Comparison of ENCODE assay signal across 11 cellular contexts in the genomic region with DNA sequence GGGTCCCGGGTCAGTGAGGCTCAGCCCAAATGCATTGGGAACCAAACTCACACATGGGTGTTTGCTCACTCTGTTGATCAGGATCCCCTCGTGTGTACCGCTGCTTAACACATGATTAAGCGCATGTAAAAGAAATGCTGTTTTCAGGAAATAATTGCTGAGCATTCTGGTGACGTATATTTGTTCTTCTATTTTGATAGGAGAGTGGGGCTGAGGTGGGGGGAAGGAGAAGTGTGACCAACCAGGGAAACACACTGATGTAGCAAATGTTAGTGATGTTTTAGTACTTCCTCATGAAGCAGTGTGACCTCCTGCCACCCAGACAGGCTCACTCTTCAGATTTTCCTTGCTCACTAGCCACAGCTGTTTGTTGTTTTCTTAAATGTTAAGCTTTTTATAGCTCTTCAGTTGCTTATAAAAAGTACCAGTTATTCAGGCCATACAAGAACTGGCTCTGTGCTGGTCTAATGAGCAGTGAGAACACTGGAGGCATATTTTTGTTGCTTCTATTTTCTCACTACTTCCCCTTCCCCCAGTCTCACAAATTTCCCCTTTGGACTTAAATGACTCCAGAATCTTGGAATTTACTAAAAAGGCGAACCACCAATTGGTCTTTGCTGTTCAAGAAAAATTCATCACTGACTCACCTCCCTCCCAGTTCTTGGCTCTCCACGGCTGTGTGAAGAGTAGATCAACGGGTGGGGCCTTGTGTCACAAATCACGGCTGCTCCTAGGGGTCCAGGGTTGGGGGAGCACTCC.
DNase-seq lines count a peak whose midpoint lies in the region; ATAC-seq and TF ChIP-seq lines count a peak whose summit lies in the region.
"Had no signal": no experiment of that assay in that cellular context is flagged by ENCODE, and none has a peak within 500 bp of the region (broad histone marks: within the 10 kb centered on the region; RNA-seq: fewer than 3 reads in every experiment).

No MANE protein-coding gene starts in this region.

- DNase-seq in AG04449 (ENCODE audit: low read depth, low spot score), result peak; percentile 59
- peak; percentile 60 for DNase-seq in M059J (ENCODE audit: low read depth)
- no peak for DNase-seq in MCF 10A (ENCODE audit: unreplicated experiment)
- peak; percentile 26 for DNase-seq in medulla oblongata (ENCODE audit: extremely low spot score)
- DNase-seq in NCI-H2107 treated with DMSO at 0.1 percent for 48 hours (lab: John Stamatoyannopoulos, UW; ENCODE audit: unreplicated experiment), result no peak
- DNase-seq: CD4-positive, alpha-beta T cell; SIG-M5; stimulated activated CD4-positive, alpha-beta T cell treated with anti-CD3 and anti-CD28 coated beads, Interleukin-4, amount 100 ng/mL, for 24 hours had no signal

- H3K4me1 Mint-ChIP-seq in MCF 10A (ENCODE audit: insufficient read depth, unreplicated experiment), result peaks cover 12% of the 10 kb centered on the region

- ATAC-seq in HG03108 (IDR thresholded peaks at IDR 0.05; ENCODE audit: unreplicated experiment) (no peak), GM21367 (IDR thresholded peaks at IDR 0.05; ENCODE audit: unreplicated experiment) (no peak), HG03280 (IDR thresholded peaks at IDR 0.05; ENCODE audit: unreplicated experiment) (no peak)

- POLR2A ChIA-PET in AG04449 (lab: Yijun Ruan, JAX), result no interaction called here
- POLR2A ChIA-PET in MCF 10A (lab: Yijun Ruan, JAX), result interaction anchor here (1.3 kb wide), 1 partner anchor 11 kb away, joined by 4 read pairs; no protein-coding TSS in a partner anchor

- TF ChIP-seq CTCF in AG04449 (IDR thresholded peaks at IDR 0.05; ENCODE audit: insufficient read depth, low read length, missing control alignments) (no peak), MCF 10A (IDR thresholded peaks at IDR 0.05; ENCODE audit: unreplicated experiment) (no peak)

- BruUV-seq in MCF 10A (replicated peaks; lab: Mats Ljungman, UMichigan), result no TSS peak

- CTCF ChIA-PET in AG04449 (lab: Yijun Ruan, JAX) (interaction anchor here (1.0 to 4.1 kb wide), 6 partner anchors 13 to 32 kb away, joined by 3 to 31 read pairs (median 6); no protein-coding TSS in a partner anchor), MCF 10A (lab: Yijun Ruan, JAX) (interaction anchor here (0.5 to 4.1 kb wide), 5 partner anchors 17 to 453 kb away, joined by 3 to 11 read pairs (median 4); no protein-coding TSS in a partner anchor)

- H3K4me3 Mint-ChIP-seq in MCF 10A (ENCODE audit: unreplicated experiment), result no peak overlapping the region
- H3K4me3 Mint-ChIP-seq: CD4-positive, alpha-beta T cell had no signal

- H3K4me3 ChIP-seq in AG04449 (ENCODE audit: low read depth, low read length), result no peak overlapping the region

- intact Hi-C loops in MCF 10A (cut with micrococcal nuclease), result no loop called here

- no peaks in the 10 kb centered on the region for H3K36me3 Mint-ChIP-seq in MCF 10A (ENCODE audit: insufficient read depth, unreplicated experiment)

- no peaks in the 10 kb centered on the region for H3K27me3 Mint-ChIP-seq in MCF 10A (ENCODE audit: insufficient read depth, unreplicated experiment)
- H3K27me3 Mint-ChIP-seq: CD4-positive, alpha-beta T cell had no signal

- H3K27ac Mint-ChIP-seq in MCF 10A (ENCODE audit: low read depth, unreplicated experiment), result peak overlapping the region; percentile 8
- H3K27ac Mint-ChIP-seq: CD4-positive, alpha-beta T cell had no signal

- no peaks in the 10 kb centered on the region for H3K9me3 Mint-ChIP-seq in MCF 10A (ENCODE audit: unreplicated experiment)
- H3K9me3 Mint-ChIP-seq: CD4-positive, alpha-beta T cell had no signal

Comparison
In these comparisons a context has a peak if more than half of its experiments do, and no peak if none do; other contexts are left out.
1. DNase-seq: peak in AG04449 (single experiment), M059J (single experiment) and medulla oblongata (single experiment); none in MCF 10A (single experiment) and NCI-H2107 treated with DMSO at 0.1 percent for 48 hours (single experiment).